In the genomic region with DNA sequence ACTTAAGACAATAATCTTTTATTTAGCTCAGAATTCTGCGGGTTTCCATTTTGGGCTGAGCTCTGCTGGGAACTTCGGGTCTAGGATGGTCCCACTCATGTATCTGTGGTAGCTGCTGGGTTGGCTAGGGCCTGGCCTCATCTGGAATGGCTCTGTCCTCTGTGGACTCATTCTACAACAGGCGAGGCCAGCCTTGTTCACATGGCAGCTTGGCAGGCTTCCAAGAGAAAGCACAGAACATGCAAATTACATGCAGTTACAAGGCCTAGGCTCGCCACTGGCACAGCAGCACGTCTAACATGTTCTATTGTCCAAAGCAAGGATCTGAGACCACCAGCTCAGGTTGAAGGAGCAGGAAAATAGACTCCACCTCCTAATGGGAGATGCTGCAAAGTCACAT, we compare ENCODE assay signal across 29 cellular contexts.
DNase-seq lines count a peak whose midpoint lies in the region; ATAC-seq and TF ChIP-seq lines count a peak whose summit lies in the region.
"Had no signal": no experiment of that assay in that cellular context is flagged by ENCODE, and none has a peak within 500 bp of the region (broad histone marks: within the 10 kb centered on the region; RNA-seq: fewer than 3 reads in every experiment).

No MANE protein-coding gene starts in this region.

- 0 out of 2 replicates have a peak overlapping the region, but pooled peaks have one; percentile 41 for H2AFZ ChIP-seq in Karpas-422 (ENCODE audit: low read length)
- H2AFZ ChIP-seq: PC-9 had no signal

- peak overlapping the region; percentile 38 for H3K4me2 ChIP-seq in Karpas-422 (ENCODE audit: low read depth, low read length, poor library complexity, severe bottlenecking)
- H3K4me2 ChIP-seq: KMS-11, PC-9 had no signal

- peaks cover 53% of the 10 kb centered on the region for H3K4me1 ChIP-seq in Karpas-422 (ENCODE audit: low read length)
- H3K4me1 ChIP-seq: colonic mucosa, left ventricle myocardium inferior had no signal

- 0 out of 2 replicates have a peak overlapping the region, but pooled peaks have one; percentile 11 for H3K27ac ChIP-seq in Karpas-422 (ENCODE audit: low read length)
- H3K27ac ChIP-seq: colonic mucosa, HL-60, KMS-11, left ventricle myocardium inferior, PC-9 had no signal

- H3K9ac ChIP-seq in Karpas-422 (ENCODE audit: low read length), result no peak overlapping the region
- H3K9ac ChIP-seq: KMS-11 had no signal

- H4K20me1 ChIP-seq in Karpas-422 (ENCODE audit: insufficient read depth, low read depth, low read length), result no peaks in the 10 kb centered on the region

- no peaks in the 10 kb centered on the region for H3K36me3 ChIP-seq in Karpas-422 (ENCODE audit: insufficient read depth, low read length)
- H3K36me3 ChIP-seq: colonic mucosa, left ventricle myocardium inferior had no signal

- no peaks in the 10 kb centered on the region for H3K9me3 ChIP-seq in Karpas-422 (ENCODE audit: low read length)
- H3K9me3 ChIP-seq: colonic mucosa, left ventricle myocardium inferior had no signal

- no peak for ATAC-seq in GM19395 (IDR thresholded peaks at IDR 0.05; ENCODE audit: unreplicated experiment)
- ATAC-seq: activated naive CD8-positive, alpha-beta T cell treated with anti-CD3 and anti-CD28 coated beads, Interleukin-2, amount 50 U/mL, for 24 hours; effector memory CD8-positive, alpha-beta T cell; GM12878; right cardiac atrium; Right ventricle myocardium inferior; stimulated activated naive CD8-positive, alpha-beta T cell treated with anti-CD3 and anti-CD28 coated beads, Interleukin-15, Interleukin-2, amounts not matched to agents 100 U/mL and 50 U/mL, for 24 hours had no signal

- H3K4me3 Mint-ChIP-seq in neural crest cell (no peak overlapping the region), progenitor cell of endocrine pancreas (ENCODE audit: low read depth) (no peak overlapping the region)
- H3K4me3 Mint-ChIP-seq: activated CD4-positive, alpha-beta memory T cell treated with anti-CD3 and anti-CD28 coated beads for 36 hours; activated naive CD8-positive, alpha-beta T cell treated with anti-CD3 and anti-CD28 coated beads, Interleukin-2, amount 50 U/mL, for 24 hours; effector memory CD8-positive, alpha-beta T cell had no signal

- H3K27ac Mint-ChIP-seq in neural crest cell (ENCODE audit: unreplicated experiment), result peak overlapping the region; percentile 50
- H3K27ac Mint-ChIP-seq in progenitor cell of endocrine pancreas, result no peak overlapping the region
- H3K27ac Mint-ChIP-seq: activated CD4-positive, alpha-beta memory T cell treated with anti-CD3 and anti-CD28 coated beads for 36 hours; activated naive CD8-positive, alpha-beta T cell treated with anti-CD3 and anti-CD28 coated beads, Interleukin-2, amount 50 U/mL, for 24 hours; effector memory CD8-positive, alpha-beta T cell had no signal

- H3K27me3 Mint-ChIP-seq in neural crest cell (ENCODE audit: low read depth) (no peaks in the 10 kb centered on the region), progenitor cell of endocrine pancreas (no peaks in the 10 kb centered on the region)
- H3K27me3 Mint-ChIP-seq: activated CD4-positive, alpha-beta memory T cell treated with anti-CD3 and anti-CD28 coated beads for 36 hours; activated naive CD8-positive, alpha-beta T cell treated with anti-CD3 and anti-CD28 coated beads, Interleukin-2, amount 50 U/mL, for 24 hours; effector memory CD8-positive, alpha-beta T cell had no signal

- no peaks in the 10 kb centered on the region for H3K79me2 ChIP-seq in Karpas-422 (ENCODE audit: low read length)

- no peaks in the 10 kb centered on the region for H3K4me1 Mint-ChIP-seq in neural crest cell
- no peaks in the 10 kb centered on the region for H3K4me1 Mint-ChIP-seq in progenitor cell of endocrine pancreas (ENCODE audit: low read depth)
- H3K4me1 Mint-ChIP-seq: activated naive CD8-positive, alpha-beta T cell treated with anti-CD3 and anti-CD28 coated beads, Interleukin-2, amount 50 U/mL, for 24 hours had no signal

- no peak for TF ChIP-seq CTCF in neural crest cell (conservative IDR thresholded peaks at IDR 0.05)
- TF ChIP-seq CTCF in progenitor cell of endocrine pancreas (IDR thresholded peaks at IDR 0.05; ENCODE audit: unreplicated experiment), result no peak

- no peaks in the 10 kb centered on the region for H3K9me3 Mint-ChIP-seq in neural crest cell
- H3K9me3 Mint-ChIP-seq in progenitor cell of endocrine pancreas (ENCODE audit: low read depth), result no peaks in the 10 kb centered on the region
- H3K9me3 Mint-ChIP-seq: activated CD4-positive, alpha-beta memory T cell treated with anti-CD3 and anti-CD28 coated beads for 36 hours; activated naive CD8-positive, alpha-beta T cell treated with anti-CD3 and anti-CD28 coated beads, Interleukin-2, amount 50 U/mL, for 24 hours; effector memory CD8-positive, alpha-beta T cell had no signal

- H3K27me3 ChIP-seq in Karpas-422 (ENCODE audit: low read length), result no peaks in the 10 kb centered on the region
- H3K27me3 ChIP-seq: colonic mucosa had no signal

- DNase-seq in NCI-H748 (lab: John Stamatoyannopoulos, UW; ENCODE audit: unreplicated experiment) (peak; percentile 66), NCI-H748 treated with DMSO at 0.1 percent for 48 hours (lab: John Stamatoyannopoulos, UW) (no peak), Karpas-422 (peak; percentile 80), NCI-H69 (lab: John Stamatoyannopoulos, UW) (peak; percentile 64), neural crest cell (ENCODE audit: low read depth, low spot score) (no peak), NCI-H2227 treated with DMSO at 0.1 percent for 48 hours (lab: John Stamatoyannopoulos, UW) (no peak), progenitor cell of endocrine pancreas (ENCODE audit: low spot score, unreplicated experiment) (no peak)
- DNase-seq: activated CD4-positive, alpha-beta memory T cell treated with anti-CD3 and anti-CD28 coated beads for 36 hours; activated CD4-positive, alpha-beta T cell treated with anti-CD3 and anti-CD28 coated beads for 1 hour; activated naive CD4-positive, alpha-beta T cell; activated naive CD8-positive, alpha-beta T cell treated with anti-CD3 and anti-CD28 coated beads, Interleukin-2, amount 50 U/mL, for 24 hours; C1 segment of cervical spinal cord; colonic mucosa; effector memory CD8-positive, alpha-beta T cell; HCEC 1CT; left ventricle myocardium inferior; mesenchymal stem cell; MM.1S; NCI-H1694; PC-9; right cardiac atrium; stimulated activated CD4-positive, alpha-beta T cell treated with anti-CD3 and anti-CD28 coated beads, Interleukin-1b, Interleukin-23, amount 100 ng/mL, for 48 hours; stimulated activated naive CD8-positive, alpha-beta T cell treated with anti-CD3 and anti-CD28 coated beads, Interleukin-15, Interleukin-2, amounts not matched to agents 100 U/mL and 50 U/mL, for 24 hours; SW 1271 had no signal

- no peaks in the 10 kb centered on the region for H3K36me3 Mint-ChIP-seq in neural crest cell (ENCODE audit: low read depth)
- no peaks in the 10 kb centered on the region for H3K36me3 Mint-ChIP-seq in progenitor cell of endocrine pancreas (ENCODE audit: insufficient read depth)
- H3K36me3 Mint-ChIP-seq: activated CD4-positive, alpha-beta memory T cell treated with anti-CD3 and anti-CD28 coated beads for 36 hours had no signal

- H3K4me3 ChIP-seq in Karpas-422 (ENCODE audit: low read length), result no peak overlapping the region
- H3K4me3 ChIP-seq: colonic mucosa, GM12878, left ventricle myocardium inferior, PC-9 had no signal

- no peaks in the 10 kb centered on the region for H3K9me2 ChIP-seq in Karpas-422 (replicated peaks; ENCODE audit: insufficient read depth, low read length)

Comparison
In these comparisons a context has a peak if more than half of its experiments do, and no peak if none do; other contexts are left out.
1. DNase-seq: peak in NCI-H748 (single experiment), Karpas-422 (single experiment) and NCI-H69 (single experiment); none in NCI-H748 treated with DMSO at 0.1 percent for 48 hours (single experiment), neural crest cell (single experiment), NCI-H2227 treated with DMSO at 0.1 percent for 48 hours (single experiment) and progenitor cell of endocrine pancreas (single experiment).